Comparison of ENCODE assay signal across 8 cellular contexts in the genomic region with DNA sequence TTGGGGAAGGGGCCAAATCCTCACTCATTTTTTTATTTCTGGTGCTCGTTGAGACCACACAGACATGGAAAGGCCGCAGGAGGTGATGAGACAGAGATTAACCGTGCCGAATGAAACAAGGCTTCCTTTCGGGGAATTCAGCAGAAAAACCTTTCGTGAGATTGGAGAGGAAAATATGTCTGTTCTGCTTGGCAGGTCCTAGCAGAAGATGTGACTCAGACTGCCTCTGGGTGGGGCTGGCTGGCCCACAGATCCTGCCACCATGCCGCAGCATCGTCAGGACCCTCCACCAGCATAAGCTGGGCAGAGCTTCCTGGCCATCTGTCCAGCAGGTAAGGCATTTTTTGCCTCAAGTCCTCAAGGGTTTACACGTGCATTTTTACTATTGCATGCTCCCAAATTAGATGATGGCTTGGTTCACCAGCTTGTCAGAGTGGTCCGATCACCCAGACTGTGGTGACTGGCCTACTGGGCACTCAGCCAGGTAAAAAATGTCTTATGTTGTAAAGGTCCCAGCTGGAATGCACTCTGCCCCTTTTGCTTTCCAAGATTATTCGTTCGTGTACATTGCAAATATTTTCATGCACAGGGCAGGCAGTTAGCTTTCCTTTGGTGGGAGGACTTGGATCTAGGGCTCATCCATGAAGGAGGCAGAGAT. TPM values are rescaled to one million over a fixed set of nuclear protein-coding genes. Genes with fewer than 3 reads are reported as not detected.
A peak's percentile ranks its signal among the peaks of the same experiment; 100 is the strongest.
DNase-seq lines count a peak whose midpoint lies in the region; ATAC-seq and TF ChIP-seq lines count a peak whose summit lies in the region.

No MANE protein-coding gene starts in this region.

- DNase-seq in AG04449 (ENCODE audit: low read depth, low spot score) (peak; percentile 44), dermis blood vessel endothelial cell (peak; percentile 85), mucosa of gallbladder (ENCODE audit: low spot score) (peak; percentile 38)
- peak; percentile 56 for DNase-seq in activated CD4-positive, CD25-positive, alpha-beta regulatory T cell treated with anti-CD3 and anti-CD28 coated beads, Interleukin-2, amount 50 U/mL, for 72 hours
- peak; percentile 56 for DNase-seq in stimulated activated CD8-positive, alpha-beta memory T cell treated with anti-CD3 and anti-CD28 coated beads, Interleukin-4, amount 100 ng/mL, for 24 hours (ENCODE audit: low read depth)

- H3K27ac ChIP-seq in KOPT-K1 (ENCODE audit: low read depth, low read length, poor library complexity, severe bottlenecking): peak overlapping the region; percentile 96

- POLR2A ChIA-PET in AG04449 (lab: Yijun Ruan, JAX): interaction anchor here (0.6 to 1.4 kb wide), 7 partner anchors 11 to 32 kb away, joined by 3 to 6 read pairs (median 4); a partner anchor contains a TSS

- peak; percentile 55 for TF ChIP-seq POLR2A in GM18505 (IDR thresholded peaks at IDR 0.05; ENCODE audit: borderline replicate concordance, extremely low read depth, insufficient read depth, insufficient read length)

- CTCF ChIA-PET in AG04449 (lab: Yijun Ruan, JAX): interaction anchor here (1.1 to 3.9 kb wide), 6 partner anchors 14 to 42 kb away, joined by 3 to 19 read pairs (median 5); a partner anchor contains a TSS

- peak overlapping the region; percentile 72 for H3K4me3 ChIP-seq in AG04449 (ENCODE audit: low read depth, low read length)

- TF ChIP-seq CTCF in AG04449 (IDR thresholded peaks at IDR 0.05; ENCODE audit: insufficient read depth, low read length, missing control alignments): no peak

- peaks cover 37% of the 10 kb centered on the region for H3K36me3 ChIP-seq in KOPT-K1 (ENCODE audit: insufficient read depth, low read length)

- H3K9me3 ChIP-seq in KOPT-K1 (ENCODE audit: insufficient read depth, low read length, poor library complexity, severe bottlenecking): no peaks in the 10 kb centered on the region

- ATAC-seq in GM18505 (IDR thresholded peaks at IDR 0.05; ENCODE audit: unreplicated experiment) (no peak), HG03175 (IDR thresholded peaks at IDR 0.05; ENCODE audit: unreplicated experiment) (no peak)

RNA-seq across cellular contexts. Expression of a gene that starts 1.5 kb away (rescaled TPM):
- total RNA-seq in dermis blood vessel endothelial cell: 59.2 and 71.9 TPM in 2 replicates
- total RNA-seq in mucosa of gallbladder: 22.7 TPM

RNA-seq across cellular contexts. Expression of a gene that starts 30.0 kb away (rescaled TPM):
- 16.7 and 23.2 TPM in 2 replicates for total RNA-seq in dermis blood vessel endothelial cell
- total RNA-seq in mucosa of gallbladder: 34.4 TPM

RNA-seq across cellular contexts. Expression of a gene that starts 32.3 kb away (rescaled TPM):
- total RNA-seq in dermis blood vessel endothelial cell (52.6 and 64.2 TPM in 2 replicates), mucosa of gallbladder (48.5 TPM)

RNA-seq across cellular contexts. Expression of a gene that starts 39.6 kb away (rescaled TPM):
- total RNA-seq in dermis blood vessel endothelial cell (132 and 177 TPM in 2 replicates), mucosa of gallbladder (91.8 TPM)

RNA-seq across cellular contexts. Expression of a gene that starts 41.5 kb away (rescaled TPM):
- total RNA-seq in dermis blood vessel endothelial cell (34.7 and 36.6 TPM in 2 replicates), mucosa of gallbladder (33.5 TPM)
